In genomic region chr4:148431401-148431800, GRCh38 we compare ENCODE assay signal across 2 cellular contexts.
TF ChIP-seq lines count a peak whose summit lies in the region.

No MANE protein-coding gene starts in this region.

TF ChIP-seq in A549, 52 proteins besides CTCF, POLR2A, EP300 and RAD21 (continued from another document):
- TF ChIP-seq, protein P1, sequence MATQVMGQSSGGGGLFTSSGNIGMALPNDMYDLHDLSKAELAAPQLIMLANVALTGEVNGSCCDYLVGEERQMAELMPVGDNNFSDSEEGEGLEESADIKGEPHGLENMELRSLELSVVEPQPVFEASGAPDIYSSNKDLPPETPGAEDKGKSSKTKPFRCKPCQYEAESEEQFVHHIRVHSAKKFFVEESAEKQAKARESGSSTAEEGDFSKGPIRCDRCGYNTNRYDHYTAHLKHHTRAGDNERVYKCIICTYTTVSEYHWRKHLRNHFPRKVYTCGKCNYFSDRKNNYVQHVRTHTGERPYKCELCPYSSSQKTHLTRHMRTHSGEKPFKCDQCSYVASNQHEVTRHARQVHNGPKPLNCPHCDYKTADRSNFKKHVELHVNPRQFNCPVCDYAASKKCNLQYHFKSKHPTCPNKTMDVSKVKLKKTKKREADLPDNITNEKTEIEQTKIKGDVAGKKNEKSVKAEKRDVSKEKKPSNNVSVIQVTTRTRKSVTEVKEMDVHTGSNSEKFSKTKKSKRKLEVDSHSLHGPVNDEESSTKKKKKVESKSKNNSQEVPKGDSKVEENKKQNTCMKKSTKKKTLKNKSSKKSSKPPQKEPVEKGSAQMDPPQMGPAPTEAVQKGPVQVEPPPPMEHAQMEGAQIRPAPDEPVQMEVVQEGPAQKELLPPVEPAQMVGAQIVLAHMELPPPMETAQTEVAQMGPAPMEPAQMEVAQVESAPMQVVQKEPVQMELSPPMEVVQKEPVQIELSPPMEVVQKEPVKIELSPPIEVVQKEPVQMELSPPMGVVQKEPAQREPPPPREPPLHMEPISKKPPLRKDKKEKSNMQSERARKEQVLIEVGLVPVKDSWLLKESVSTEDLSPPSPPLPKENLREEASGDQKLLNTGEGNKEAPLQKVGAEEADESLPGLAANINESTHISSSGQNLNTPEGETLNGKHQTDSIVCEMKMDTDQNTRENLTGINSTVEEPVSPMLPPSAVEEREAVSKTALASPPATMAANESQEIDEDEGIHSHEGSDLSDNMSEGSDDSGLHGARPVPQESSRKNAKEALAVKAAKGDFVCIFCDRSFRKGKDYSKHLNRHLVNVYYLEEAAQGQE (IDR thresholded peaks at IDR 0.05): no peak
- TF ChIP-seq CHD2 (IDR thresholded peaks at IDR 0.05; ENCODE audit: low read length, partially characterized antibody) (no peak), ESRRA (IDR thresholded peaks at IDR 0.05; ENCODE audit: borderline replicate concordance, low read length) (no peak), HMGXB4 (CRISPR knock-in tag; IDR thresholded peaks at IDR 0.05; ENCODE audit: borderline replicate concordance) (no peak), EHMT2 (IDR thresholded peaks at IDR 0.05; ENCODE audit: low read depth) (no peak), HOXB5 (CRISPR knock-in tag; IDR thresholded peaks at IDR 0.05) (no peak), RFX5 (IDR thresholded peaks at IDR 0.05) (no peak), FOXS1 (CRISPR knock-in tag; IDR thresholded peaks at IDR 0.05) (no peak), RCOR1 (IDR thresholded peaks at IDR 0.05; ENCODE audit: low read depth, low read length) (no peak), EHF (CRISPR knock-in tag; IDR thresholded peaks at IDR 0.05) (no peak)

TF ChIP-seq in HepG2, 621 proteins besides CTCF, POLR2A, EP300 and RAD21 (continued from another document):
- TF ChIP-seq, protein P2, sequence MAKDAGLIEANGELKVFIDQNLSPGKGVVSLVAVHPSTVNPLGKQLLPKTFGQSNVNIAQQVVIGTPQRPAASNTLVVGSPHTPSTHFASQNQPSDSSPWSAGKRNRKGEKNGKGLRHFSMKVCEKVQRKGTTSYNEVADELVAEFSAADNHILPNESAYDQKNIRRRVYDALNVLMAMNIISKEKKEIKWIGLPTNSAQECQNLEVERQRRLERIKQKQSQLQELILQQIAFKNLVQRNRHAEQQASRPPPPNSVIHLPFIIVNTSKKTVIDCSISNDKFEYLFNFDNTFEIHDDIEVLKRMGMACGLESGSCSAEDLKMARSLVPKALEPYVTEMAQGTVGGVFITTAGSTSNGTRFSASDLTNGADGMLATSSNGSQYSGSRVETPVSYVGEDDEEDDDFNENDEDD (CRISPR knock-in tag; IDR thresholded peaks at IDR 0.05; ENCODE audit: borderline replicate concordance): no peak
- TF ChIP-seq, protein P3, sequence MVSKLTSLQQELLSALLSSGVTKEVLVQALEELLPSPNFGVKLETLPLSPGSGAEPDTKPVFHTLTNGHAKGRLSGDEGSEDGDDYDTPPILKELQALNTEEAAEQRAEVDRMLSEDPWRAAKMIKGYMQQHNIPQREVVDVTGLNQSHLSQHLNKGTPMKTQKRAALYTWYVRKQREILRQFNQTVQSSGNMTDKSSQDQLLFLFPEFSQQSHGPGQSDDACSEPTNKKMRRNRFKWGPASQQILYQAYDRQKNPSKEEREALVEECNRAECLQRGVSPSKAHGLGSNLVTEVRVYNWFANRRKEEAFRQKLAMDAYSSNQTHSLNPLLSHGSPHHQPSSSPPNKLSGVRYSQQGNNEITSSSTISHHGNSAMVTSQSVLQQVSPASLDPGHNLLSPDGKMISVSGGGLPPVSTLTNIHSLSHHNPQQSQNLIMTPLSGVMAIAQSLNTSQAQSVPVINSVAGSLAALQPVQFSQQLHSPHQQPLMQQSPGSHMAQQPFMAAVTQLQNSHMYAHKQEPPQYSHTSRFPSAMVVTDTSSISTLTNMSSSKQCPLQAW (CRISPR knock-in tag; IDR thresholded peaks at IDR 0.05): peak; percentile 63
- TF ChIP-seq CREB1 (IDR thresholded peaks at IDR 0.05): no peak
- 0 out of 2 replicates have a peak, but pooled peaks have one; percentile 21 for TF ChIP-seq CREB1 (CRISPR knock-in tag; IDR thresholded peaks at IDR 0.05)
- no peak for TF ChIP-seq ASH2L (IDR thresholded peaks at IDR 0.05; ENCODE audit: insufficient read length, low read depth, low read length)
- 0 out of 2 replicates have a peak, but pooled peaks have one; percentile 37 for TF ChIP-seq HNRNPUL1 (IDR thresholded peaks at IDR 0.05; ENCODE audit: low read depth, low read length)
- TF ChIP-seq RFX3 (CRISPR knock-in tag; IDR thresholded peaks at IDR 0.05): no peak
- TF ChIP-seq KDM5B (CRISPR knock-in tag; IDR thresholded peaks at IDR 0.05; ENCODE audit: borderline replicate concordance): no peak
- TF ChIP-seq AKAP8 (CRISPR knock-in tag; IDR thresholded peaks at IDR 0.05): no peak
- no peak for TF ChIP-seq SOX5 (CRISPR knock-in tag; IDR thresholded peaks at IDR 0.05; ENCODE audit: borderline replicate concordance)
- TF ChIP-seq FLYWCH1 (CRISPR knock-in tag; IDR thresholded peaks at IDR 0.05): no peak
- no peak for TF ChIP-seq ZSCAN21 (CRISPR knock-in tag; IDR thresholded peaks at IDR 0.05; ENCODE audit: borderline replicate concordance)
